ENCODE assay signal across 9 cellular contexts in genomic region chr15:78049691-78050440, GRCh38. TPM values are rescaled to one million over a fixed set of nuclear protein-coding genes. Genes with fewer than 3 reads are reported as not detected.
DNase-seq lines count a peak whose midpoint lies in the region; ATAC-seq, FAIRE-seq and TF ChIP-seq lines count a peak whose summit lies in the region.
"Had no signal": no experiment of that assay in that cellular context is flagged by ENCODE, and none has a peak within 500 bp of the region (broad histone marks: within the 10 kb centered on the region; RNA-seq: fewer than 3 reads in every experiment).

No MANE protein-coding gene starts in this region.

- no TSS peak for BruUV-seq in HepG2 (replicated peaks; lab: Mats Ljungman, UMichigan)

- H3K27ac Mint-ChIP-seq in activated B cell treated with CpG ODN at 0.5 μM for 24 hours: peak overlapping the region; percentile 28

- no peaks in the 10 kb centered on the region for H3K9me3 Mint-ChIP-seq in activated B cell treated with CpG ODN at 0.5 μM for 24 hours

- no peak for TF ChIP-seq CTCF in left ventricle myocardium inferior (IDR thresholded peaks at IDR 0.05; ENCODE audit: borderline replicate concordance)
- no peak for TF ChIP-seq CTCF in right atrium auricular region (IDR thresholded peaks at IDR 0.05)
- TF ChIP-seq CTCF in activated B cell treated with CpG ODN at 0.5 μM for 24 hours (IDR thresholded peaks at IDR 0.05): no peak
- no peak for TF ChIP-seq CTCF in HepG2 (CRISPR knock-in tag; IDR thresholded peaks at IDR 0.05)

- H3K27ac ChIP-seq in left ventricle myocardium inferior (replicated peaks): peak overlapping the region; percentile 78
- H3K27ac ChIP-seq in right atrium auricular region: no peak overlapping the region
- H3K27ac ChIP-seq in SJCRH30: no peak overlapping the region
- no peak overlapping the region for H3K27ac ChIP-seq in HepG2 (ENCODE audit: extremely low read length, insufficient read depth, low read length)

- no peak for TF ChIP-seq EP300 in HepG2 (IDR thresholded peaks at IDR 0.05; ENCODE audit: low read depth in 2 of 2, low read length in 2 of 2)
- TF ChIP-seq EP300 in HepG2 (CRISPR knock-in tag; IDR thresholded peaks at IDR 0.05; ENCODE audit: borderline replicate concordance): no peak

- H3K4me3 ChIP-seq in left ventricle myocardium inferior (no peak overlapping the region), right atrium auricular region (no peak overlapping the region), SJCRH30 (no peak overlapping the region), HepG2 (replicated peaks in 1 of 3; ENCODE audit: insufficient read depth in 1 of 3, low read depth in 2 of 3, low read length in 3 of 3) (no peak overlapping the region)

- DNase-seq in left ventricle myocardium inferior: no peak
- DNase-seq in right atrium auricular region (ENCODE audit: low spot score): no peak
- no peak for DNase-seq in activated B cell treated with CpG ODN at 0.5 μM for 24 hours
- DNase-seq in fibroblast of gingiva (ENCODE audit: low read depth): peak; percentile 77
- DNase-seq in stimulated activated CD4-positive, alpha-beta T cell treated with anti-CD3 and anti-CD28 coated beads, Interleukin-4, amount 100 ng/mL, for 4 hours: peak; percentile 52 to 74
- no peak for DNase-seq in SJCRH30
- DNase-seq in HepG2 (ENCODE audit: low spot score): no peak

- WGBS in HepG2 (ENCODE audit: low lambda C conversion rate): over 99% methylated on average over 7 of the region's 7 CpGs

- no peak for TF ChIP-seq RAD21 in HepG2 (CRISPR knock-in tag; IDR thresholded peaks at IDR 0.05)

- H3K27me3 ChIP-seq in left ventricle myocardium inferior (ENCODE audit: low read depth): no peaks in the 10 kb centered on the region
- no peaks in the 10 kb centered on the region for H3K27me3 ChIP-seq in right atrium auricular region
- no peaks in the 10 kb centered on the region for H3K27me3 ChIP-seq in SJCRH30
- no peaks in the 10 kb centered on the region for H3K27me3 ChIP-seq in HepG2 (ENCODE audit: control insufficient read depth in 1 of 2, insufficient read depth in 2 of 2, low read length in 2 of 2)

- H3K79me2 ChIP-seq in HepG2 (ENCODE audit: insufficient read depth, low read length): no peaks in the 10 kb centered on the region

- in situ Hi-C loops in HepG2 (cut with HindIII; ENCODE audit: extremely low pct_ligation_motif_present, low pct_unique_long_range_greater_than_20kb): no loop called here

- H3K36me3 ChIP-seq in left ventricle myocardium inferior (peaks cover 8% of the 10 kb centered on the region), right atrium auricular region (peaks cover 9% of the 10 kb centered on the region), SJCRH30 (peaks cover 48% of the 10 kb centered on the region), HepG2 (replicated peaks in 1 of 2; ENCODE audit: control insufficient read depth in 1 of 2, insufficient read depth in 2 of 2, low read length in 2 of 2) (peaks cover 3 to 10% of the 10 kb centered on the region in 2 experiments; a peak in 3 of 5 replicates)

- no peak overlapping the region for H2AFZ ChIP-seq in HepG2 (ENCODE audit: low read length)

- no peaks in the 10 kb centered on the region for H4K20me1 ChIP-seq in HepG2 (ENCODE audit: insufficient read depth, low read length)

- H3K36me3 Mint-ChIP-seq in activated B cell treated with CpG ODN at 0.5 μM for 24 hours (ENCODE audit: low read depth): peaks cover 20% of the 10 kb centered on the region

- CTCF ChIA-PET in activated B cell treated with CpG ODN at 0.5 μM for 24 hours (lab: Charles Lee): interaction anchor here (0.7 to 1.5 kb wide), 4 partner anchors 9 to 146 kb away, joined by 3 to 5 read pairs (median 4); no protein-coding TSS in a partner anchor
- CTCF ChIA-PET in HepG2 (lab: Yijun Ruan, JAX; ENCODE audit: low intra/inter-chr PET ratio, low total read pairs): no interaction called here

- H3K4me3 Mint-ChIP-seq in activated B cell treated with CpG ODN at 0.5 μM for 24 hours: peak overlapping the region; percentile 24

- intact Hi-C loops in left ventricle myocardium inferior (cut with micrococcal nuclease) (no loop called here), activated B cell treated with CpG ODN at 0.5 μM for 24 hours (cut with micrococcal nuclease) (loop anchor here (5.0 kb wide), 2 partner anchors 33 to 37 kb away; no protein-coding TSS in a partner anchor), HepG2 (cut with micrococcal nuclease; ENCODE audit: unreplicated experiment) (no loop called here)

- no peak for TF ChIP-seq POLR2A in HepG2 (IDR thresholded peaks at IDR 0.05; ENCODE audit: insufficient read depth in 1 of 2, low read depth in 2 of 2, low read length in 2 of 2)

- FAIRE-seq in HepG2 (lab: Jason Lieb, UNC): no peak

- no peak overlapping the region for H3K4me2 ChIP-seq in HepG2 (ENCODE audit: low read depth, low read length)

- H3K27me3 Mint-ChIP-seq in activated B cell treated with CpG ODN at 0.5 μM for 24 hours: no peaks in the 10 kb centered on the region

- H3K4me1 ChIP-seq in left ventricle myocardium inferior (peaks cover 72% of the 10 kb centered on the region), right atrium auricular region (peaks cover 0 to 65% of the 10 kb centered on the region in 2 donors), SJCRH30 (peaks cover 17% of the 10 kb centered on the region), HepG2 (ENCODE audit: insufficient read depth, low read length) (peaks cover 30% of the 10 kb centered on the region)

- POLR2A ChIA-PET in activated B cell treated with CpG ODN at 0.5 μM for 24 hours (lab: Charles Lee) (interaction anchor here (0.9 kb wide), 1 partner anchor 13 kb away, joined by 3 read pairs; no protein-coding TSS in a partner anchor), HepG2 (lab: Yijun Ruan, JAX) (no interaction called here)

- no peaks in the 10 kb centered on the region for H3K9me3 ChIP-seq in left ventricle myocardium inferior (replicated peaks)
- no peaks in the 10 kb centered on the region for H3K9me3 ChIP-seq in right atrium auricular region
- H3K9me3 ChIP-seq in SJCRH30 (replicated peaks): no peaks in the 10 kb centered on the region
- no peaks in the 10 kb centered on the region for H3K9me3 ChIP-seq in HepG2 (ENCODE audit: low read length)

- no peak overlapping the region for H3K9ac ChIP-seq in HepG2 (ENCODE audit: insufficient read depth, low read depth, low read length)

- ATAC-seq in HG03139 (IDR thresholded peaks at IDR 0.05; ENCODE audit: unreplicated experiment): peak; percentile 59
- ATAC-seq in activated B cell treated with CpG ODN at 0.5 μM for 24 hours (ENCODE audit: low read depth): peak; percentile 60
- ATAC-seq in HepG2: no peak

- H3K4me1 Mint-ChIP-seq in activated B cell treated with CpG ODN at 0.5 μM for 24 hours: peaks cover 51% of the 10 kb centered on the region

RNA-seq across cellular contexts. Expression of gene TBC1D2B, which starts 27.6 kb away (rescaled TPM):
- 11.7 TPM for total RNA-seq in left ventricle myocardium inferior
- 10 to 100 TPM; 12.5 to 27.7 TPM for total RNA-seq in right atrium auricular region
- 12.9 and 13.7 TPM in 2 replicates for total RNA-seq in activated B cell treated with CpG ODN at 0.5 μM for 24 hours
- 50.7 and 58.2 TPM in 2 replicates for total RNA-seq in SJCRH30 (2014; rRNA removed; shearing (Covaris generic))
- total RNA-seq in HepG2 (2016; rRNA removed; fragmentation: Illumina TruSeq; extraction: Trizol): 7.9 and 10.1 TPM in 2 replicates
- 4.1 and 5.1 TPM in 2 replicates for total RNA-seq in HepG2 (2016; cell fraction: cytosol; rRNA removed; fragmentation: Illumina TruSeq; extraction: Trizol; ENCODE audit: low read depth)
- total RNA-seq in HepG2 (2016; cell fraction: insoluble cytoplasmic fraction; rRNA removed; fragmentation: Illumina TruSeq; extraction: Trizol): 7.4 and 10.4 TPM in 2 replicates
- total RNA-seq in HepG2 (2016; cell fraction: membrane; rRNA removed; fragmentation: Illumina TruSeq; extraction: Trizol): 4.5 and 5.3 TPM in 2 replicates
- total RNA-seq in HepG2 (2016; cell fraction: nucleus; rRNA removed; fragmentation: Illumina TruSeq; extraction: Trizol): 12.1 and 12.6 TPM in 2 replicates
- 14.4 and 18.8 TPM in 2 replicates for polyA plus RNA-seq in HepG2 (2011; rRNA removed)
- polyA plus RNA-seq in HepG2 (2011; cell fraction: cytosol; rRNA removed): 8.9 and 11.2 TPM in 2 replicates
- 36.0 and 41.0 TPM in 2 replicates for polyA plus RNA-seq in HepG2 (2011; cell fraction: nucleus; rRNA removed)
- polyA plus RNA-seq in HepG2 (2012): 7.6 and 13.3 TPM in 2 replicates
- 0.70 and 0.78 TPM in 2 replicates for polyA plus RNA-seq in HepG2 (2016; cell fraction: cytosol; fragmentation: Illumina TruSeq; extraction: Trizol; ENCODE audit: low read depth)
- polyA plus RNA-seq in HepG2 (2016; cell fraction: insoluble cytoplasmic fraction; fragmentation: Illumina TruSeq; extraction: Trizol; ENCODE audit: low read depth): 5.9 and 9.0 TPM in 2 replicates
- 1.7 and 1.9 TPM in 2 replicates for polyA plus RNA-seq in HepG2 (2016; cell fraction: membrane; fragmentation: Illumina TruSeq; extraction: Trizol; ENCODE audit: low read depth)
- 16.5 and 18.2 TPM in 2 replicates for polyA plus RNA-seq in HepG2 (2016; cell fraction: nucleus; fragmentation: Illumina TruSeq; extraction: Trizol; ENCODE audit: insufficient read depth, low read depth)
- 27.1 and 31.4 TPM in 2 replicates for polyA minus RNA-seq in HepG2 (2011; rRNA and poly(A)+ RNA removed; ENCODE audit: low replicate concordance)
- polyA minus RNA-seq in HepG2 (2011; cell fraction: cytosol; rRNA and poly(A)+ RNA removed): 8.7 and 10.4 TPM in 2 replicates
- polyA minus RNA-seq in HepG2 (2011; cell fraction: nucleus; rRNA and poly(A)+ RNA removed): 28.2 and 32.3 TPM in 2 replicates

RNA-seq across cellular contexts. Expression of gene SH2D7, which starts 42.5 kb away (rescaled TPM):
- total RNA-seq in left ventricle myocardium inferior: not detected
- total RNA-seq in right atrium auricular region: not detected
- not detected in 2 replicates for total RNA-seq in activated B cell treated with CpG ODN at 0.5 μM for 24 hours
- total RNA-seq in SJCRH30 (2014; rRNA removed; shearing (Covaris generic)): 0.08 and 0.36 TPM in 2 replicates
- total RNA-seq in HepG2 (2016; rRNA removed; fragmentation: Illumina TruSeq; extraction: Trizol): not detected in 2 replicates
- not detected in 2 replicates for total RNA-seq in HepG2 (2016; cell fraction: cytosol; rRNA removed; fragmentation: Illumina TruSeq; extraction: Trizol; ENCODE audit: low read depth)
- total RNA-seq in HepG2 (2016; cell fraction: insoluble cytoplasmic fraction; rRNA removed; fragmentation: Illumina TruSeq; extraction: Trizol): not detected in 2 replicates
- not detected in 2 replicates for total RNA-seq in HepG2 (2016; cell fraction: membrane; rRNA removed; fragmentation: Illumina TruSeq; extraction: Trizol)
- total RNA-seq in HepG2 (2016; cell fraction: nucleus; rRNA removed; fragmentation: Illumina TruSeq; extraction: Trizol): not detected in 2 replicates
- not detected in 2 replicates for polyA plus RNA-seq in HepG2 (2011; rRNA removed)
- polyA plus RNA-seq in HepG2 (2011; cell fraction: cytosol; rRNA removed): not detected in 2 replicates
- polyA plus RNA-seq in HepG2 (2011; cell fraction: nucleus; rRNA removed): not detected in 2 replicates
- polyA plus RNA-seq in HepG2 (2012): 0.05 TPM in 1 of 2 replicates, not detected in the other
- polyA plus RNA-seq in HepG2 (2016; cell fraction: cytosol; fragmentation: Illumina TruSeq; extraction: Trizol; ENCODE audit: low read depth): not detected in 2 replicates
- not detected in 2 replicates for polyA plus RNA-seq in HepG2 (2016; cell fraction: insoluble cytoplasmic fraction; fragmentation: Illumina TruSeq; extraction: Trizol; ENCODE audit: low read depth)
- polyA plus RNA-seq in HepG2 (2016; cell fraction: membrane; fragmentation: Illumina TruSeq; extraction: Trizol; ENCODE audit: low read depth): not detected in 2 replicates
- not detected in 2 replicates for polyA plus RNA-seq in HepG2 (2016; cell fraction: nucleus; fragmentation: Illumina TruSeq; extraction: Trizol; ENCODE audit: insufficient read depth, low read depth)
- polyA minus RNA-seq in HepG2 (2011; rRNA and poly(A)+ RNA removed; ENCODE audit: low replicate concordance): not detected in 2 replicates
- not detected in 2 replicates for polyA minus RNA-seq in HepG2 (2011; cell fraction: cytosol; rRNA and poly(A)+ RNA removed)
- not detected in 2 replicates for polyA minus RNA-seq in HepG2 (2011; cell fraction: nucleus; rRNA and poly(A)+ RNA removed)
- total RNA-seq: urinary bladder had no signal
- polyA plus RNA-seq: urinary bladder had no signal

Comparison
In these comparisons a context has a peak if more than half of its experiments do, and no peak if none do; other contexts are left out.
1. DNase-seq: peak in fibroblast of gingiva (single experiment) and stimulated activated CD4-positive, alpha-beta T cell treated with anti-CD3 and anti-CD28 coated beads, Interleukin-4, amount 100 ng/mL, for 4 hours (2 of 2); none in left ventricle myocardium inferior (single experiment), right atrium auricular region (single experiment), activated B cell treated with CpG ODN at 0.5 μM for 24 hours (single experiment), SJCRH30 (0 of 2) and HepG2 (single experiment).